8 cellular contexts compared by ENCODE assay signal in the genomic region with DNA sequence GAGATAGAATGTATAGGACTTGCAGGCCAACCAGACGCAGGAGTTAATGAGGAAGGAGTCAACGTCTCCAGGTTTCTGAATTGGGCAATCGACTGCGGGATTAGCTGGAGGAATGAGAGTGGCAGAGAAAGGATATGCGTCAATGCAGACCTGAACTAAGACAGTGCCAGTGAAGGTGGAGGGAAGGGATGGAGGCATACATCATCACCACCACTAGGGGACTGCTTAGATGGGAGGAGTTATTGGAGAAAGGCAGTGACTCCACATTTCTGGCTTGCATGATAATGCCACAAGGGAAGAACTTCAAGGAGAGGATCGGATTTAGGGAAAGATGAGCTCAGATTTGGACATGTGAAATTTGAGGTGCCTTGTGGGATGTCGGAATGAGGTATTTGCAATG. TPM values are rescaled to one million over a fixed set of nuclear protein-coding genes. Genes with fewer than 3 reads are reported as not detected.
A peak's percentile ranks its signal among the peaks of the same experiment; 100 is the strongest.
DNase-seq lines count a peak whose midpoint lies in the region; ATAC-seq and TF ChIP-seq lines count a peak whose summit lies in the region.

No MANE protein-coding gene starts in this region.

- no peaks in the 10 kb centered on the region for H4K20me1 ChIP-seq in HCT116 (ENCODE audit: insufficient read depth)

- no peak overlapping the region for H2BK12ac ChIP-seq in trophoblast cell (ENCODE audit: low read length)

- TF ChIP-seq CTCF in GM12864 (IDR thresholded peaks at IDR 0.05; ENCODE audit: low read depth, low read length, missing control alignments), result peak; percentile 86
- peak; percentile 5 to 73 (median 72); a peak in 4 of 6 replicates for TF ChIP-seq CTCF in HCT116 (IDR thresholded peaks at IDR 0.05 in 2 of 3, conservative IDR thresholded peaks at IDR 0.05 in 1 of 3; ENCODE audit: borderline replicate concordance in 1 of 3, insufficient read depth in 1 of 3, low read depth in 2 of 3, low read length in 2 of 3)

- POLR2A ChIA-PET in HCT116 (lab: Charles Lee), result interaction anchor here (0.7 kb wide), 1 partner anchor 110 kb away, joined by 3 read pairs; the partner anchor contains the start of gene FLVCR1

- H3K18ac ChIP-seq in trophoblast cell (ENCODE audit: low read length), result no peak overlapping the region

- 0 out of 2 replicates have a peak overlapping the region, but pooled peaks have one; percentile 10 for H3K4me2 ChIP-seq in HCT116 (ENCODE audit: low read length)
- no peak overlapping the region for H3K4me2 ChIP-seq in trophoblast cell (ENCODE audit: low read length)

- H3K79me1 ChIP-seq in trophoblast cell (ENCODE audit: low read length), result peaks cover 3% of the 10 kb centered on the region

- intact Hi-C loops in HCT116 (cut with micrococcal nuclease), result no loop called here

- H3K79me2 ChIP-seq in HCT116 (ENCODE audit: insufficient read depth, low read length), result no peaks in the 10 kb centered on the region
- H3K79me2 ChIP-seq in trophoblast cell (ENCODE audit: control insufficient read depth, insufficient read depth, low read length, poor library complexity), result no peaks in the 10 kb centered on the region

- H3K23ac ChIP-seq in trophoblast cell (ENCODE audit: low read length), result no peak overlapping the region

- peaks cover 2 to 9% of the 10 kb centered on the region in 2 experiments; a peak in 3 of 4 replicates for H3K4me1 ChIP-seq in HCT116 (ENCODE audit: control insufficient read depth in 1 of 2, insufficient read depth in 2 of 2, low read length in 2 of 2)
- peaks cover 15 to 24% of the 10 kb centered on the region in 2 experiments for H3K4me1 ChIP-seq in trophoblast cell (ENCODE audit: control insufficient read depth in 1 of 2, insufficient read depth in 2 of 2, low read length in 2 of 2)

- H3K27ac ChIP-seq in HCT116 (ENCODE audit: low read depth, low read length) (no peak overlapping the region), trophoblast cell (ENCODE audit: low read depth, low read length) (no peak overlapping the region)

- no peak overlapping the region for H2BK120ac ChIP-seq in trophoblast cell (ENCODE audit: insufficient read depth, low read length, poor library complexity)

- H4K8ac ChIP-seq in trophoblast cell (ENCODE audit: low read depth, low read length), result no peak overlapping the region

- no peak overlapping the region for H2BK5ac ChIP-seq in trophoblast cell (ENCODE audit: low read depth, low read length, poor library complexity)

- WGBS in trophoblast cell (ENCODE audit: extremely low coverage, insufficient coverage, insufficient read length), result no CpG with 5 or more reads among the region's 7 CpGs

- H3K36me3 ChIP-seq in HCT116 (ENCODE audit: control insufficient read depth in 1 of 2, insufficient read depth in 2 of 2, low read length in 2 of 2), result no peaks in the 10 kb centered on the region
- H3K36me3 ChIP-seq in trophoblast cell (ENCODE audit: control insufficient read depth in 1 of 2, insufficient read depth in 2 of 2, low read length in 2 of 2), result no peaks in the 10 kb centered on the region

- H3K9me3 ChIP-seq in HCT116 (ENCODE audit: control insufficient read depth in 1 of 2, insufficient read depth in 1 of 2, low read depth in 1 of 2, low read length in 2 of 2) (no peaks in the 10 kb centered on the region), trophoblast cell (ENCODE audit: insufficient read depth, low read depth, low read length) (no peaks in the 10 kb centered on the region)

- RAD21 ChIA-PET in HCT116 (lab: Charles Lee; ENCODE audit: low non-redundant PET in 1 of 2, low total read pairs in 2 of 2, uncharacterized antibody in 2 of 2, unreplicated experiment in 2 of 2), result no interaction called here

- H2AFZ ChIP-seq in HCT116 (ENCODE audit: low read depth, low read length, poor library complexity, severe bottlenecking) (no peak overlapping the region), trophoblast cell (ENCODE audit: insufficient read depth, low read length, poor library complexity) (no peak overlapping the region)

- no peak overlapping the region for H3K14ac ChIP-seq in trophoblast cell (ENCODE audit: low read length)

- CTCF ChIA-PET in HCT116 (lab: Charles Lee), result no interaction called here

- H3K27me3 ChIP-seq in HCT116 (ENCODE audit: insufficient read depth, low read length), result no peaks in the 10 kb centered on the region
- no peaks in the 10 kb centered on the region for H3K27me3 ChIP-seq in trophoblast cell (ENCODE audit: insufficient read depth, low read length)

- H3K4me3 ChIP-seq in GM12864 (ENCODE audit: low read depth, low read length), result no peak overlapping the region
- H3K4me3 ChIP-seq in HCT116 (replicated peaks in 1 of 2; ENCODE audit: low read depth in 1 of 2, low read length in 2 of 2), result no peak overlapping the region
- H3K4me3 ChIP-seq in trophoblast cell (ENCODE audit: low read depth, low read length), result no peak overlapping the region

- TF ChIP-seq RAD21 in HCT116 (IDR thresholded peaks at IDR 0.05; ENCODE audit: low read depth), result no peak

- H3K9me2 ChIP-seq in HCT116 (ENCODE audit: insufficient read depth), result no peaks in the 10 kb centered on the region

- H3K4ac ChIP-seq in trophoblast cell (ENCODE audit: low read depth, low read length), result no peak overlapping the region

- ATAC-seq in HCT116 (peak; percentile 100), HG02884 (IDR thresholded peaks at IDR 0.05; ENCODE audit: unreplicated experiment) (no peak)

- H4K91ac ChIP-seq in trophoblast cell (ENCODE audit: low read depth, low read length), result no peak overlapping the region

- H4K12ac ChIP-seq in trophoblast cell (ENCODE audit: low read depth, low read length), result no peak overlapping the region

- no peak for TF ChIP-seq POLR2A in HCT116 (IDR thresholded peaks at IDR 0.05; ENCODE audit: borderline replicate concordance, extremely low read depth, insufficient read depth, insufficient read length)

- BruUV-seq in HCT116 (replicated peaks; lab: Mats Ljungman, UMichigan), result no TSS peak

- DNase-seq in GM12864 (ENCODE audit: low read depth) (no peak), HCT116 (ENCODE audit: low read depth, low spot score) (peak; percentile 34), NCI-H524 treated with DMSO at 0.1 percent for 48 hours (lab: John Stamatoyannopoulos, UW) (peak; percentile 48), dermis blood vessel endothelial cell (peak; percentile 46), trophoblast cell (peak; percentile 18 to 52), ecto neural progenitor cell (ENCODE audit: low spot score) (no peak), KG1 (lab: John Stamatoyannopoulos, UW) (no peak)

- no peak overlapping the region for H2AK5ac ChIP-seq in trophoblast cell (ENCODE audit: low read length)

- no peak overlapping the region for H3K9ac ChIP-seq in HCT116 (ENCODE audit: low read length)
- H3K9ac ChIP-seq in trophoblast cell (ENCODE audit: low read length), result no peak overlapping the region

TF ChIP-seq in HCT116, 20 proteins besides CTCF, POLR2A, EP300 and RAD21:
- TF ChIP-seq EZH2phosphoT487 (IDR thresholded peaks at IDR 0.05; ENCODE audit: borderline replicate concordance) (no peak), SIN3A (IDR thresholded peaks at IDR 0.05; ENCODE audit: low read depth) (no peak), JUND (IDR thresholded peaks at IDR 0.05) (no peak), SRF (IDR thresholded peaks at IDR 0.05; ENCODE audit: low read depth) (no peak), SP1 (IDR thresholded peaks at IDR 0.05; ENCODE audit: low read depth) (no peak), FOSL1 (IDR thresholded peaks at IDR 0.05; ENCODE audit: low read depth) (no peak), ELF1 (IDR thresholded peaks at IDR 0.05; ENCODE audit: borderline replicate concordance, low read depth) (no peak)

RNA-seq across cellular contexts. Expression of gene VASH2, which starts 17.4 kb away (rescaled TPM):
- total RNA-seq in HCT116 (2021; ENCODE audit: unreplicated experiment) (5.7 TPM), dermis blood vessel endothelial cell (0.17 and 0.19 TPM in 2 replicates)
- polyA plus RNA-seq in HCT116 (2012), result 1.3 and 1.7 TPM in 2 replicates
- polyA plus RNA-seq in trophoblast cell (2013), result 2.9 and 3.1 TPM in 2 replicates

RNA-seq across cellular contexts. Expression of gene ANGEL2, which starts 47.9 kb away (rescaled TPM):
- total RNA-seq in HCT116 (2021; ENCODE audit: unreplicated experiment) (25.5 TPM), dermis blood vessel endothelial cell (40.9 and 43.1 TPM in 2 replicates)
- 7.1 and 13.4 TPM in 2 replicates for polyA plus RNA-seq in HCT116 (2012)
- polyA plus RNA-seq in trophoblast cell (2013), result 14.9 and 15.7 TPM in 2 replicates

Comparison
In these comparisons a context has a peak if more than half of its experiments do, and no peak if none do; other contexts are left out.
1. DNase-seq: peak in HCT116 (single experiment), NCI-H524 treated with DMSO at 0.1 percent for 48 hours (single experiment), dermis blood vessel endothelial cell (single experiment) and trophoblast cell (2 of 2); none in GM12864 (single experiment), ecto neural progenitor cell (single experiment) and KG1 (single experiment).